ENCODE assay signal across 1 cellular context in the genomic region with DNA sequence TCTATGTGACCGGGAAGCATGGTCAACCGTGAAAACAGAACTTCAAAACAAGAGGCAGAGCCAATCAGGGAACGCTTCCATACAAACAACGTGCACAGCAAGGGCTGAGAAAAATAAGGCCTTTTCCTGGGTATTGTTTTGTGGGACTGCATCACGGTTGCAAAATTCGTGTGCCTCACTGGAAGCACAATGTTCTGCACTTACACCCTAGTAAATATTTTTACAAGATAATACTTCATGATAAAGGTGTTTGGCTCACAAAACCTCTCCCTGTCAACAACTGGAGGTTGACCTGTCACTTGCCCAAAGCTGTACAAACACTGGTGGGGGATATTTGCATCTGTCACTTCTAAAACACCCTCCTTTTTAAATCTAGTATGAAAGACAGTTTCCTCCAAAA.
TF ChIP-seq lines count a peak whose summit lies in the region.

No MANE protein-coding gene starts in this region.

TF ChIP-seq in liver, 16 proteins besides CTCF, POLR2A, EP300 and RAD21 (continued from another document):
- TF ChIP-seq EGR1 (IDR thresholded peaks at IDR 0.05; ENCODE audit: low read depth in 2 of 2) (peak in 1 of 2 donors; percentile 64), YY1 (IDR thresholded peaks at IDR 0.05) (peak; percentile 72), HNF4G (IDR thresholded peaks at IDR 0.05) (peak; percentile 10)
TF ChIP-seq in liver: peak in this region for 14.
